10 cellular contexts compared by ENCODE assay signal in the genomic region with DNA sequence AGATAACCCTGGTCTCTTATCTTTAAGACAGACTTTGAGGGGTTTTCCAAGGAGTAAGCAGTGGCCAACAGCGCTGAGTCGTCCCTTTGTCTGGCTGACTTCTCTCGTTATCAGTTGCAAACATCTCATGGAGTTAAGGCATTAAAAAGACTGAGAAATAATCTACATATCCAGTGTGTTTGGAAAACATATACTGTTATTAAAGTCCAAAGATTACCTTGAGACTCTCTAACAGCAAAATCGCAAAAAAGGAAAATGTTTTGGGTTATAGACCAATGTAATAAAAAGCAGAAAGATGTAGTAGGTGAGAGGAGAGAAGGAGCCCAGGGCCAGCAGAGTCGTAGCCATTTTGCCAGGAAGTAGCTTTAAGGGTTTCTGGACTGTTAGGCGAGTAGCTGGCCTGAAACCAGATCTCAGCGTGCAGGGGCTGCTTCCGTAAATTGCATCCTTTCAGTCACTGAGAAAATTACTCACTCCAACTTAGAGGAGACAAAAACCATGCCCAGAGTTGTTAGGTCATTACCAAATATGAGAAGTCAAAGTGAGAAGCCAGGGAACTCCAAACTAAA. TPM values are rescaled to one million over a fixed set of nuclear protein-coding genes. Genes with fewer than 3 reads are reported as not detected.
A peak's percentile ranks its signal among the peaks of the same experiment; 100 is the strongest.
DNase-seq lines count a peak whose midpoint lies in the region; ATAC-seq and TF ChIP-seq lines count a peak whose summit lies in the region.
"Had no signal": no experiment of that assay in that cellular context is flagged by ENCODE, and none has a peak within 500 bp of the region (broad histone marks: within the 10 kb centered on the region; RNA-seq: fewer than 3 reads in every experiment).

No MANE protein-coding gene starts in this region.

- CTCF ChIA-PET in activated CD4-positive, alpha-beta T cell treated with anti-CD3 and anti-CD28 coated beads for 36 hours (lab: Charles Lee) = interaction anchor here (0.6 to 1.9 kb wide), 3 partner anchors 10 to 1891 kb away, joined by 3 to 6 read pairs (median 4); partner anchors contain the start of gene MYLK4

- H3K4me1 Mint-ChIP-seq in activated CD4-positive, alpha-beta T cell treated with anti-CD3 and anti-CD28 coated beads for 36 hours = no peaks in the 10 kb centered on the region

- intact Hi-C loops in activated CD4-positive, alpha-beta T cell treated with anti-CD3 and anti-CD28 coated beads for 36 hours (cut with DNase I, micrococcal nuclease) = no loop called here

- H3K36me3 Mint-ChIP-seq in activated CD4-positive, alpha-beta T cell treated with anti-CD3 and anti-CD28 coated beads for 36 hours (ENCODE audit: low read depth) = peaks cover 3% of the 10 kb centered on the region

- no peak overlapping the region for H3K4me3 Mint-ChIP-seq in activated CD4-positive, alpha-beta T cell treated with anti-CD3 and anti-CD28 coated beads for 36 hours
- H3K4me3 Mint-ChIP-seq: neural crest cell had no signal

- DNase-seq in EH (ENCODE audit: low read depth) (peak; percentile 65), H4 (ENCODE audit: low spot score) (peak; percentile 62), iris pigment epithelial cell (ENCODE audit: low read depth) (peak; percentile 84), HuH-7.5 (ENCODE audit: low spot score) (no peak), T-helper 2 cell (no peak)
- no peak for DNase-seq in activated CD4-positive, alpha-beta T cell treated with anti-CD3 and anti-CD28 coated beads for 36 hours
- DNase-seq: NCI-H524 had no signal

- no peak for ATAC-seq in GM19397 (IDR thresholded peaks at IDR 0.05; ENCODE audit: unreplicated experiment)
- no peak for ATAC-seq in activated CD4-positive, alpha-beta T cell treated with anti-CD3 and anti-CD28 coated beads for 36 hours

- peaks cover 2% of the 10 kb centered on the region for H3K27me3 Mint-ChIP-seq in activated CD4-positive, alpha-beta T cell treated with anti-CD3 and anti-CD28 coated beads for 36 hours

- POLR2A ChIA-PET in activated CD4-positive, alpha-beta T cell treated with anti-CD3 and anti-CD28 coated beads for 36 hours (lab: Charles Lee) = no interaction called here

- peaks cover 10% of the 10 kb centered on the region for H3K9me3 Mint-ChIP-seq in activated CD4-positive, alpha-beta T cell treated with anti-CD3 and anti-CD28 coated beads for 36 hours (ENCODE audit: low read depth)

- no peak overlapping the region for H3K27ac Mint-ChIP-seq in activated CD4-positive, alpha-beta T cell treated with anti-CD3 and anti-CD28 coated beads for 36 hours

TF ChIP-seq in PFSK-1, 5 proteins besides CTCF, POLR2A, EP300 and RAD21:
- TF ChIP-seq TAF1 (IDR thresholded peaks at IDR 0.05; ENCODE audit: borderline replicate concordance, insufficient read depth, low read length) (no peak), SIN3A (IDR thresholded peaks at IDR 0.05; ENCODE audit: borderline replicate concordance, insufficient read depth, low read length) (no peak), POLR2AphosphoS5 (IDR thresholded peaks at IDR 0.05; ENCODE audit: low read depth, low read length) (peak; percentile 36; the same call in 1 of the 2 replicates), FOXP2 (optimal IDR thresholded peaks at IDR 0.05; ENCODE audit: borderline replicate concordance, extremely low read depth, extremely low read length, insufficient read depth) (no peak)
- TF ChIP-seq, protein P1, sequence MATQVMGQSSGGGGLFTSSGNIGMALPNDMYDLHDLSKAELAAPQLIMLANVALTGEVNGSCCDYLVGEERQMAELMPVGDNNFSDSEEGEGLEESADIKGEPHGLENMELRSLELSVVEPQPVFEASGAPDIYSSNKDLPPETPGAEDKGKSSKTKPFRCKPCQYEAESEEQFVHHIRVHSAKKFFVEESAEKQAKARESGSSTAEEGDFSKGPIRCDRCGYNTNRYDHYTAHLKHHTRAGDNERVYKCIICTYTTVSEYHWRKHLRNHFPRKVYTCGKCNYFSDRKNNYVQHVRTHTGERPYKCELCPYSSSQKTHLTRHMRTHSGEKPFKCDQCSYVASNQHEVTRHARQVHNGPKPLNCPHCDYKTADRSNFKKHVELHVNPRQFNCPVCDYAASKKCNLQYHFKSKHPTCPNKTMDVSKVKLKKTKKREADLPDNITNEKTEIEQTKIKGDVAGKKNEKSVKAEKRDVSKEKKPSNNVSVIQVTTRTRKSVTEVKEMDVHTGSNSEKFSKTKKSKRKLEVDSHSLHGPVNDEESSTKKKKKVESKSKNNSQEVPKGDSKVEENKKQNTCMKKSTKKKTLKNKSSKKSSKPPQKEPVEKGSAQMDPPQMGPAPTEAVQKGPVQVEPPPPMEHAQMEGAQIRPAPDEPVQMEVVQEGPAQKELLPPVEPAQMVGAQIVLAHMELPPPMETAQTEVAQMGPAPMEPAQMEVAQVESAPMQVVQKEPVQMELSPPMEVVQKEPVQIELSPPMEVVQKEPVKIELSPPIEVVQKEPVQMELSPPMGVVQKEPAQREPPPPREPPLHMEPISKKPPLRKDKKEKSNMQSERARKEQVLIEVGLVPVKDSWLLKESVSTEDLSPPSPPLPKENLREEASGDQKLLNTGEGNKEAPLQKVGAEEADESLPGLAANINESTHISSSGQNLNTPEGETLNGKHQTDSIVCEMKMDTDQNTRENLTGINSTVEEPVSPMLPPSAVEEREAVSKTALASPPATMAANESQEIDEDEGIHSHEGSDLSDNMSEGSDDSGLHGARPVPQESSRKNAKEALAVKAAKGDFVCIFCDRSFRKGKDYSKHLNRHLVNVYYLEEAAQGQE (IDR thresholded peaks at IDR 0.05; ENCODE audit: insufficient read depth in 1 of 2, low read depth in 2 of 2, low read length in 2 of 2) = 0 out of 4 replicates have a peak, but pooled peaks of 1 of the 2 experiments have one; percentile 8

RNA-seq across cellular contexts. Expression of gene MYLK4, which starts 24.6 kb away (rescaled TPM):
- total RNA-seq in H4 (2014; rRNA removed; shearing (Covaris generic)) = 0.10 and 0.48 TPM in 2 replicates
- polyA plus RNA-seq in PFSK-1 (2012; ENCODE audit: insufficient read length, low read depth) = not detected
- under 1 TPM; 0.12 to 0.16 TPM for total RNA-seq in activated CD4-positive, alpha-beta T cell treated with anti-CD3 and anti-CD28 coated beads for 36 hours

RNA-seq across cellular contexts. Expression of gene WRNIP1, which starts 39.1 kb away (rescaled TPM):
- total RNA-seq in H4 (2014; rRNA removed; shearing (Covaris generic)) = 63.4 and 69.0 TPM in 2 replicates
- 72.0 TPM for polyA plus RNA-seq in PFSK-1 (2012; ENCODE audit: insufficient read length, low read depth)
- total RNA-seq in activated CD4-positive, alpha-beta T cell treated with anti-CD3 and anti-CD28 coated beads for 36 hours = 10 to 100 TPM; 41.6 to 42.3 TPM

Comparison
In these comparisons a context has a peak if more than half of its experiments do, and no peak if none do; other contexts are left out.
1. DNase-seq: peak in EH (single experiment), H4 (single experiment) and iris pigment epithelial cell (single experiment); none in HuH-7.5 (single experiment), activated CD4-positive, alpha-beta T cell treated with anti-CD3 and anti-CD28 coated beads for 36 hours (single experiment) and T-helper 2 cell (0 of 5).